17 cellular contexts compared by ENCODE assay signal in the genomic region with DNA sequence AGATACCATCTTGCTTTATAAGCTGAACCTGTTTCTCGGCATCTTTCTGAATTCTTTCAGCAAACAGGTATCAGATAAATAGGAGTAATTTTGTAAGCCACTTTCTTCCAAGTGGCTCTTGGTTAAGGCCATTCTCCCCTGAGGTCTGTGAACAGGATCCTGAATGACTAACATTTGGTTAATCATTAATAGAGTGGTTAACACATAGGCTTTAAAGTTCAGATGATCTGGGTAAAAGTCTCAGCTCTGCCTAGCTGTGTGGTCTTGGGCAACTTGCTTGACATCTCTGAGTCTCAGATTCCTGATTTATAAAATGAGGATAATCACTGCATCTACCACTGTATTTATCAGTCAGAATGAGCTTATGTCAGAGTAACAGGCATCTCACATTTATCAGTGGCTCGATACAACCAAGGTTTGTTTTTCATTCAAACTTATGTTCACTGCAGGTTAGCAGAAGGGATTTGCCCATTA. TPM values are rescaled to one million over a fixed set of nuclear protein-coding genes. Genes with fewer than 3 reads are reported as not detected.
DNase-seq lines count a peak whose midpoint lies in the region; ATAC-seq, FAIRE-seq and TF ChIP-seq lines count a peak whose summit lies in the region.
"Had no signal": no experiment of that assay in that cellular context is flagged by ENCODE, and none has a peak within 500 bp of the region (broad histone marks: within the 10 kb centered on the region; RNA-seq: fewer than 3 reads in every experiment).

No MANE protein-coding gene starts in this region.

- no peak for DNase-seq in WTC11 (ENCODE audit: low spot score)
- peak; percentile 86 for DNase-seq in small intestine
- DNase-seq in NCI-H2227 treated with DMSO at 0.1 percent for 48 hours (lab: John Stamatoyannopoulos, UW) = no peak
- DNase-seq in mesothelial cell of epicardium (ENCODE audit: low spot score in 2 of 2, unreplicated experiment in 2 of 2) = no peak
- DNase-seq in MG63 = no peak
- DNase-seq in activated CD8-positive, alpha-beta T cell treated with anti-CD3 and anti-CD28 coated beads, Interleukin-2, amount 10 ng/mL, durations not matched to agents 7 days and 5 days = no peak
- DNase-seq: amniotic stem cell, COR-L47, immature natural killer cell, KG1, NCI-H187, SHP77 treated with DMSO at 0.1 percent for 48 hours, WERI-Rb-1 had no signal

- H3K4me3 Mint-ChIP-seq in WTC11 = no peak overlapping the region
- no peak overlapping the region for H3K4me3 Mint-ChIP-seq in mesothelial cell of epicardium
- H3K4me3 Mint-ChIP-seq in activated CD8-positive, alpha-beta T cell treated with anti-CD3 and anti-CD28 coated beads, Interleukin-2, amount 10 ng/mL, durations not matched to agents 7 days and 5 days = no peak overlapping the region
- H3K4me3 Mint-ChIP-seq: dendritic cell treated with granulocyte-macrophage colony-stimulating factor and Interleukin-4, amounts not matched to agents 40 ng/mL and 50 ng/mL, for 4 days; immature natural killer cell had no signal

- H3K9me3 ChIP-seq in small intestine (ENCODE audit: control insufficient read depth, low read depth) (no peaks in the 10 kb centered on the region), MG63 (no peaks in the 10 kb centered on the region)

- no peaks in the 10 kb centered on the region for H3K9me3 Mint-ChIP-seq in WTC11
- H3K9me3 Mint-ChIP-seq in mesothelial cell of epicardium = no peaks in the 10 kb centered on the region
- no peaks in the 10 kb centered on the region for H3K9me3 Mint-ChIP-seq in activated CD8-positive, alpha-beta T cell treated with anti-CD3 and anti-CD28 coated beads, Interleukin-2, amount 10 ng/mL, durations not matched to agents 7 days and 5 days (ENCODE audit: insufficient read depth)
- H3K9me3 Mint-ChIP-seq: dendritic cell treated with granulocyte-macrophage colony-stimulating factor and Interleukin-4, amounts not matched to agents 40 ng/mL and 50 ng/mL, for 4 days had no signal

- H3K27me3 ChIP-seq in small intestine (ENCODE audit: control insufficient read depth in 2 of 2, insufficient read depth in 2 of 2, low read length in 2 of 2) = no peaks in the 10 kb centered on the region
- no peaks in the 10 kb centered on the region for H3K27me3 ChIP-seq in MG63

- peak; percentile 93 for ATAC-seq in GM19043 (IDR thresholded peaks at IDR 0.05; ENCODE audit: low read depth, unreplicated experiment)
- ATAC-seq in HG02943 (IDR thresholded peaks at IDR 0.05; ENCODE audit: low read depth, unreplicated experiment) = peak; percentile 86
- no peak for ATAC-seq in WTC11
- no peak for ATAC-seq in activated CD8-positive, alpha-beta T cell treated with anti-CD3 and anti-CD28 coated beads, Interleukin-2, amount 10 ng/mL, durations not matched to agents 7 days and 5 days

- no peak overlapping the region for H3K27ac Mint-ChIP-seq in WTC11
- H3K27ac Mint-ChIP-seq in mesothelial cell of epicardium = no peak overlapping the region
- no peak overlapping the region for H3K27ac Mint-ChIP-seq in activated CD8-positive, alpha-beta T cell treated with anti-CD3 and anti-CD28 coated beads, Interleukin-2, amount 10 ng/mL, durations not matched to agents 7 days and 5 days
- H3K27ac Mint-ChIP-seq: dendritic cell treated with granulocyte-macrophage colony-stimulating factor and Interleukin-4, amounts not matched to agents 40 ng/mL and 50 ng/mL, for 4 days; immature natural killer cell had no signal

- POLR2A ChIA-PET in WTC11 (lab: Charles Lee) = no interaction called here
- POLR2A ChIA-PET in activated CD8-positive, alpha-beta T cell treated with anti-CD3 and anti-CD28 coated beads, Interleukin-2, amount 10 ng/mL, durations not matched to agents 7 days and 5 days (lab: Charles Lee) = no interaction called here

- H3K4me1 Mint-ChIP-seq in WTC11 = no peaks in the 10 kb centered on the region
- H3K4me1 Mint-ChIP-seq in mesothelial cell of epicardium = no peaks in the 10 kb centered on the region
- H3K4me1 Mint-ChIP-seq in activated CD8-positive, alpha-beta T cell treated with anti-CD3 and anti-CD28 coated beads, Interleukin-2, amount 10 ng/mL, durations not matched to agents 7 days and 5 days (ENCODE audit: low read depth) = no peaks in the 10 kb centered on the region
- H3K4me1 Mint-ChIP-seq: immature natural killer cell had no signal

- H3K36me3 Mint-ChIP-seq in WTC11 (no peaks in the 10 kb centered on the region), mesothelial cell of epicardium (no peaks in the 10 kb centered on the region)
- H3K36me3 Mint-ChIP-seq in activated CD8-positive, alpha-beta T cell treated with anti-CD3 and anti-CD28 coated beads, Interleukin-2, amount 10 ng/mL, durations not matched to agents 7 days and 5 days (ENCODE audit: low read depth) = no peaks in the 10 kb centered on the region
- H3K36me3 Mint-ChIP-seq: immature natural killer cell had no signal

- no peak overlapping the region for H3K4me3 ChIP-seq in small intestine (ENCODE audit: low read depth in 1 of 2, low read length in 2 of 2)
- no peak overlapping the region for H3K4me3 ChIP-seq in MG63
- H3K4me3 ChIP-seq: skin epidermis had no signal

- H3K36me3 ChIP-seq in small intestine (ENCODE audit: control insufficient read depth in 2 of 2, insufficient read depth in 2 of 2, low read length in 2 of 2) (no peaks in the 10 kb centered on the region), MG63 (no peaks in the 10 kb centered on the region)
- H3K36me3 ChIP-seq: WERI-Rb-1 had no signal

- H3K27ac ChIP-seq in small intestine (ENCODE audit: low read depth in 1 of 2, low read length in 1 of 2) = no peak overlapping the region
- H3K27ac ChIP-seq: skin epidermis, WERI-Rb-1 had no signal

- H3K27me3 Mint-ChIP-seq in WTC11 (ENCODE audit: low read depth) = no peaks in the 10 kb centered on the region
- H3K27me3 Mint-ChIP-seq in mesothelial cell of epicardium (ENCODE audit: low read depth) = peaks cover 64% of the 10 kb centered on the region
- H3K27me3 Mint-ChIP-seq in activated CD8-positive, alpha-beta T cell treated with anti-CD3 and anti-CD28 coated beads, Interleukin-2, amount 10 ng/mL, durations not matched to agents 7 days and 5 days (ENCODE audit: low read depth) = peaks cover 2% of the 10 kb centered on the region
- H3K27me3 Mint-ChIP-seq: dendritic cell treated with granulocyte-macrophage colony-stimulating factor and Interleukin-4, amounts not matched to agents 40 ng/mL and 50 ng/mL, for 4 days had no signal

- peaks cover 0 to 2% of the 10 kb centered on the region in 2 donors for H3K4me1 ChIP-seq in small intestine (ENCODE audit: control insufficient read depth in 2 of 2, insufficient read depth in 1 of 2, low read depth in 1 of 2, low read length in 1 of 2)

- CTCF ChIA-PET in WTC11 (lab: Charles Lee) = interaction anchor here (0.8 kb wide), 1 partner anchor 63 kb away, joined by 3 read pairs; no protein-coding TSS in a partner anchor
- CTCF ChIA-PET in activated CD8-positive, alpha-beta T cell treated with anti-CD3 and anti-CD28 coated beads, Interleukin-2, amount 10 ng/mL, durations not matched to agents 7 days and 5 days (lab: Charles Lee) = no interaction called here

- no peak for TF ChIP-seq CTCF in WTC11 (IDR thresholded peaks at IDR 0.05)
- TF ChIP-seq CTCF in mesothelial cell of epicardium (IDR thresholded peaks at IDR 0.05; ENCODE audit: unreplicated experiment) = no peak

- 38 to 74% (median 52%) methylated on average over 2 of the region's 2 CpGs for WGBS in small intestine, 3 donors

- FAIRE-seq in small intestine (lab: Jason Lieb, UNC) = no peak

TF ChIP-seq in WTC11, 78 proteins besides CTCF, POLR2A, EP300 and RAD21:
- TF ChIP-seq, protein P1, sequence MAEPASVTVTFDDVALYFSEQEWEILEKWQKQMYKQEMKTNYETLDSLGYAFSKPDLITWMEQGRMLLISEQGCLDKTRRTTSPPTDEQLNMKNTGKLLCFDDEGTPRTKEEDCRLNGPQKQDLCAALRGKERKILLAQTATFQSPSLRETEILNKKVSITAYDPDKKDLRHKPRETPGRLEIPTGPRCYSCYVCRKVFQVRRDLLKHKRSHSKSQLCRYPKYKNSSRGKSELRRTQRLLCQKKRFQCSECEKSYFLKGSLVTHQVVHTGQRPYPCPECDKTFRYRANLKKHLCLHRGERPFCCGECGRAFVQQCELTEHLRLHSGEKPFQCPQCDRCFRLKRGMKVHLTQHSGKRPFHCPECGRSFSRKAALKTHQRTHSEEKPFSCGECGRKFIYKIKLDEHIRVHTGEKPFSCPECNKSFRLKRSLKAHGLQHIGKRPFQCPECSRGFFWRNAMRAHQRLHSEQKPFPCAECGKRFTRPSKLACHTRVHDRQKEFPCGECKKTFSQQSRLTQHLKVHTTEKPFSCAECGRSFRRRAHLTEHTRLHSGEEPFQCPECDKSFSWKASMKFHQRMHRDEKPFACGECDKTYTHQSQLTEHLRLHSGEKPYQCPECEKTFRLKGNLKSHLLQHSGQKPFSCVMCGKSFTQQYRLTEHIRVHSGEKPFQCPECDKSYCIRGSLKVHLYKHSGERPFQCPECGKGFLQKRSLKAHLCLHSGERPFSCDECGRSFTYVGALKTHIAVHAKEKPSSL (CRISPR knock-in tag; conservative IDR thresholded peaks at IDR 0.05) = no peak
- peak; percentile 22; the same call in 1 of the 2 replicates for TF ChIP-seq GABPB1 (CRISPR knock-in tag; IDR thresholded peaks at IDR 0.05)
TF ChIP-seq in WTC11: peak in this region for 1.

RNA-seq across cellular contexts. Expression of gene ANKFN1, which starts 44.4 kb away (rescaled TPM):
- total RNA-seq in WTC11 (2021) = 0.11 to 0.24 TPM in 2 of 3 replicates, not detected in the other
- polyA plus RNA-seq in small intestine = under 1 TPM in 1 of 3 donors, not detected in 2; 0.07 TPM
- 0.09 to 0.34 TPM (median 0.27 TPM) in 3 replicates for total RNA-seq in mesothelial cell of epicardium
- 6.0 and 7.0 TPM in 2 replicates for total RNA-seq in MG63 (2014; rRNA removed; shearing (Covaris generic); ENCODE audit: low replicate concordance)
- not detected for total RNA-seq in activated CD8-positive, alpha-beta T cell treated with anti-CD3 and anti-CD28 coated beads, Interleukin-2, amount 10 ng/mL, durations not matched to agents 7 days and 5 days
- polyA plus RNA-seq: immature natural killer cell had no signal

Comparison
In these comparisons a context has a peak if more than half of its experiments do, and no peak if none do; other contexts are left out.
1. ATAC-seq: peak in GM19043 (single experiment) and HG02943 (single experiment); none in WTC11 (single experiment) and activated CD8-positive, alpha-beta T cell treated with anti-CD3 and anti-CD28 coated beads, Interleukin-2, amount 10 ng/mL, durations not matched to agents 7 days and 5 days (single experiment).